ENCODE assay signal across 15 cellular contexts in the genomic region with DNA sequence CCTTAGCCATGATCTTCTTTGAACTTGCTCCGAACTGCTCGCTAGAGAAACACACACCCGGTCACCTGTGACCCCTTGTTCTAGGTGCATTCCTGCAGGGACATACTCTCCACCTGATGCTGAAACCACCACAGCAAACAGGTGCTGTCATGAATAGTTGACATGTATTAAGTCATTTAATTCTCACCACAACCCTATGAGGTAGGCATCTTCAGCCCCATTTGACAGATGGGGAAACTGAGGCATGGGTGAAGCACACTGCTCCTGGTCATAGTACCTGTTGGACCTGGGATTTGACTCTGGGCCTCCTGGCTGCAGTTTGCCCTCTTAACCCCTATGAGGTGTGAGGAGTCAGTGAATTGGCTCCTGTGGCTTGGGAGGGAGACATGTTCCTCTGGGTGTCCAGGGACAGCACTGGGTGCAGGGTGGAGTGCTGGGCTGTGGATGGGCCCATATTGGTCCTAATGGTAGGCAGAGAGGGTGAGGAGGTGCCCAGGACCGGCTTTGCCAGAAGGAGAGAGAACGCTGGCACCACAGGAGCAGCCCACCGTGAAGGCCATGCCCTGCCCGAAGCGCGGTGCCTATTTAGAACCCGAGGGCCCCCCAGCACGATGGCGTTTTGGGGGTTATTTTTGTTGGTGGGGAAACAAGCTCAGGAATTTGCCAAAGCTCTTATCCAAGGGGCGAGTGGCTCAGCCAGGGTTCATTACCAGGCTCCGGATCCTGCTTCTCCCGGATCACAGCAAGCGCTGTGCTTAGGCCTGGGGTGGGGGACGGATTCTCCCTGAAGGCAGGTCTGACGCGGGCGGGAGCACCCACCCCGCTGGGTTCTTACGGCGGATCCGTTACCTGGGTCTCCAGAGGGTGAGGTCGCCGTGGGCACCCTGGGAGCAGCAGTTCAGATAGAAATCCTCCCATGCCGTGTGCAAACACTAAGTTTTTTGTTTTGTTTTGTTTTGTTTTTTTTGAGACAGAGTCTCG.
"Had no signal": no experiment of that assay in that cellular context is flagged by ENCODE, and none has a peak within 500 bp of the region (broad histone marks: within the 10 kb centered on the region; RNA-seq: fewer than 3 reads in every experiment).

No MANE protein-coding gene starts in this region.

- H3K79me2 ChIP-seq: parathyroid adenoma had no signal

- ATAC-seq: left lung had no signal

- H3K4me2 ChIP-seq: neural progenitor cell had no signal

- H3K4me1 ChIP-seq: neural progenitor cell, parathyroid adenoma had no signal

- H3K9me3 Mint-ChIP-seq: activated CD4-positive, alpha-beta memory T cell treated with anti-CD3 and anti-CD28 coated beads for 36 hours; memory B cell; neural progenitor cell had no signal

- H3K36me3 ChIP-seq: neural progenitor cell had no signal

- H3K27ac ChIP-seq: ascending aorta, heart left ventricle, left lung, neural progenitor cell, parathyroid adenoma, tibial artery had no signal

- H3K9me3 ChIP-seq: ascending aorta, heart left ventricle, left lung, tibial artery had no signal

- H3K4me3 Mint-ChIP-seq: activated CD4-positive, alpha-beta memory T cell treated with anti-CD3 and anti-CD28 coated beads for 36 hours; neural progenitor cell had no signal

- H3K4me3 ChIP-seq: ascending aorta, heart left ventricle, left lung, neural progenitor cell, tibial artery had no signal

- H3K4me1 Mint-ChIP-seq: neural progenitor cell had no signal

- H3K27me3 ChIP-seq: ascending aorta, neural progenitor cell had no signal

- H3K27ac Mint-ChIP-seq: activated CD4-positive, alpha-beta memory T cell treated with anti-CD3 and anti-CD28 coated beads for 36 hours; memory B cell; neural progenitor cell had no signal

- DNase-seq: activated CD4-positive, alpha-beta memory T cell treated with anti-CD3 and anti-CD28 coated beads for 36 hours; activated CD4-positive, CD25-positive, alpha-beta regulatory T cell treated with anti-CD3 and anti-CD28 coated beads, Interleukin-2, amount 50 U/mL, for 72 hours; activated gamma-delta T cell treated with Interleukin-2 at 50 U/mL for 16 hours; activated T-cell treated with anti-CD3 and anti-CD28 coated beads, Interleukin-2, amount 50 U/mL, for 48 hours; foreskin melanocyte; heart left ventricle; islet precursor cell; left lung; small intestine; T-helper 9 cell; tibial artery had no signal

- H2AFZ ChIP-seq: neural progenitor cell, parathyroid adenoma had no signal
